8 cellular contexts compared by ENCODE assay signal in genomic region chr11:11620251-11620965, GRCh38. TPM values are rescaled to one million over a fixed set of nuclear protein-coding genes. Genes with fewer than 3 reads are reported as not detected.
DNase-seq lines count a peak whose midpoint lies in the region; ATAC-seq and TF ChIP-seq lines count a peak whose summit lies in the region.

No MANE protein-coding gene starts in this region.

- ATAC-seq in lower lobe of right lung, result peak; percentile 77 to 78

- H3K27ac ChIP-seq in lower lobe of right lung, result peak overlapping the region; percentile 85
- H3K27ac ChIP-seq in thyroid gland, result peak overlapping the region in 2 of 3 donors; percentile 57 to 86

- peak; percentile 8 for DNase-seq in activated CD4-positive, alpha-beta T cell treated with anti-CD3 and anti-CD28 coated beads for 48 hours
- DNase-seq in activated CD4-positive, alpha-beta T cell treated with anti-CD3 and anti-CD28 coated beads for 1 hour, result no peak
- DNase-seq in NCI-H524 treated with DMSO at 0.1 percent for 48 hours (lab: John Stamatoyannopoulos, UW), result peak; percentile 5
- DNase-seq in cerebellar cortex (ENCODE audit: low spot score), result peak; percentile 49
- DNase-seq in lower lobe of right lung, result peak; percentile 73
- DNase-seq in thyroid gland, result peak; percentile 57 to 73
- DNase-seq in activated gamma-delta T cell treated with Interleukin-2 at 50 U/mL for 16 hours, result no peak
- no peak for DNase-seq in hippocampal formation (lab: John Stamatoyannopoulos, UW)

- TF ChIP-seq CTCF in lower lobe of right lung (IDR thresholded peaks at IDR 0.05), result no peak
- TF ChIP-seq CTCF in thyroid gland (IDR thresholded peaks at IDR 0.05), result no peak

- WGBS in thyroid gland, 2 donors, result 4 to 8% methylated on average over 14 to 16 of the region's 50 CpGs

- H3K9me3 ChIP-seq in lower lobe of right lung (no peaks in the 10 kb centered on the region), thyroid gland (no peaks in the 10 kb centered on the region)

- H3K4me1 ChIP-seq in lower lobe of right lung, result peaks cover 18% of the 10 kb centered on the region
- H3K4me1 ChIP-seq in thyroid gland, result peaks cover 25 to 56% of the 10 kb centered on the region in 2 donors

- H3K27me3 ChIP-seq in lower lobe of right lung (ENCODE audit: low read depth) (no peaks in the 10 kb centered on the region), thyroid gland (no peaks in the 10 kb centered on the region)

- intact Hi-C loops in lower lobe of right lung (cut with DNase I) (no loop called here), thyroid gland (cut with DNase I) (loop anchor here (5.0 kb wide), 1 partner anchor 167 kb away; no protein-coding TSS in a partner anchor)

- TF ChIP-seq POLR2A in thyroid gland (IDR thresholded peaks at IDR 0.05), result peak in 1 of 2 donors; percentile 31

- H3K4me3 ChIP-seq in lower lobe of right lung (peak overlapping the region; percentile 77), thyroid gland (replicated peaks in 1 of 3) (peak overlapping the region; percentile 25 to 79 (median 73))

- H3K36me3 ChIP-seq in lower lobe of right lung (no peaks in the 10 kb centered on the region), thyroid gland (no peaks in the 10 kb centered on the region)

RNA-seq across cellular contexts. Expression of gene GALNT18, which starts 1.4 kb away (rescaled TPM):
- total RNA-seq in lower lobe of right lung (46.4 TPM), thyroid gland (10 to 100 TPM; 60.7 to 93.8 (median 87.5) TPM)

Comparison
In these comparisons a context has a peak if more than half of its experiments do, and no peak if none do; other contexts are left out.
1. DNase-seq: peak in activated CD4-positive, alpha-beta T cell treated with anti-CD3 and anti-CD28 coated beads for 48 hours (single experiment), NCI-H524 treated with DMSO at 0.1 percent for 48 hours (single experiment), cerebellar cortex (single experiment), lower lobe of right lung (single experiment) and thyroid gland (2 of 2); none in activated CD4-positive, alpha-beta T cell treated with anti-CD3 and anti-CD28 coated beads for 1 hour (single experiment), activated gamma-delta T cell treated with Interleukin-2 at 50 U/mL for 16 hours (single experiment) and hippocampal formation (0 of 2).